ENCODE assay signal across 7 cellular contexts in the genomic region with DNA sequence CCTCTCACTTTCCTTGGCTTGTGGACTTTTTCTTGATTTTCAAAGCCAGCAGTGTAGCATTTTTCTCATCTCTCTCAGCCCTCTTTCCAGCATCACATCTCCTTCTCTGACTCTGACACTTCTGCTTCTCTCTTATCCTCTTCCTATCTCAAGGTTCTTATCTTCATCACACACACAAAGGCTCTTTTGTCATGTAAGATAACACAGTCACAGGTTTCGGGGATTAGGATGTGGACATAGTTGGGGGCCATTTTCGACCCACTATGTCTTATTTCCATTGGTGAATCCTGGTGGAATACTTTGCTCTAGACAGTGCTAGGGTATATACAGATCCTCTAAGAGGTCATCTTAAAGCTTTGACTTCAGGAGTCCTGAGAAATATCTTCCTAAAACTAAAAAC.
"Had no signal": no experiment of that assay in that cellular context is flagged by ENCODE, and none has a peak within 500 bp of the region (broad histone marks: within the 10 kb centered on the region; RNA-seq: fewer than 3 reads in every experiment).

No MANE protein-coding gene starts in this region.

- H3K4me1 Mint-ChIP-seq: IgD-negative memory B cell had no signal

- H3K4me3 ChIP-seq: K562 had no signal

- DNase-seq: KBM-7, KG1 had no signal

- H3K27me3 Mint-ChIP-seq: IgD-negative memory B cell had no signal

- H3K9ac ChIP-seq: KMS-11 had no signal

- ATAC-seq: HepG2, K562 had no signal

- H3K4me2 ChIP-seq: KMS-11 had no signal

- H3K36me3 Mint-ChIP-seq: IgD-negative memory B cell had no signal

- H3K27ac ChIP-seq: HL-60, KMS-11 had no signal

- H3K27ac Mint-ChIP-seq: IgD-negative memory B cell had no signal

- H3K4me3 Mint-ChIP-seq: IgD-negative memory B cell had no signal
